In the genomic region with DNA sequence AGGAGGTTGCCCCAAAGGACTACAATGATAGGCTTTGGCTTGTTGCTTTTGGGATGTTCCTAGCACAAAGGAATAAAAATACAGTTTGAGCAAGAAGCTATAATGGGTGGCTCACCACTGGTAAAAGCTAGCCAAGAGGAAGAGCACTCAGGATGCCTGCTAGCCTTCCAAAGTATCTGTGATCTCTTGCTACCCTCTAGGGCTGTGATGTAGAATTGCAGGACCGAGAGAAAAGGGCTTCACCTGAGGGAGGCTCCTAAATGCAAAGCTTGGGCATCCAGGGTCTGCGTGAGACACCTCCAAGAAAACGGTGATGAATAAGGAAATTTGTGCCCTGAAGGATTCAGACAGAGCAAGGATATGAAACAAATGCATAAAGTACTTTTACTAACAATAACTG, we compare ENCODE assay signal across 12 cellular contexts. TPM values are rescaled to one million over a fixed set of nuclear protein-coding genes. Genes with fewer than 3 reads are reported as not detected.
DNase-seq lines count a peak whose midpoint lies in the region; ATAC-seq, FAIRE-seq and TF ChIP-seq lines count a peak whose summit lies in the region.
"Had no signal": no experiment of that assay in that cellular context is flagged by ENCODE, and none has a peak within 500 bp of the region (broad histone marks: within the 10 kb centered on the region; RNA-seq: fewer than 3 reads in every experiment).

No MANE protein-coding gene starts in this region.

- POLR2A ChIA-PET in GM12878 (lab: Charles Lee): no interaction called here

- H3K4me2 ChIP-seq in GM12878 (ENCODE audit: control insufficient read depth, insufficient read depth): no peak overlapping the region

- TF ChIP-seq CTCF in GM12878 (IDR thresholded peaks at IDR 0.05 in 2 of 3, conservative IDR thresholded peaks at IDR 0.05 in 1 of 3; ENCODE audit: control insufficient read depth in 2 of 3, extremely low read depth in 1 of 3, insufficient read depth in 1 of 3, low read depth in 3 of 3, low read length in 3 of 3) (peak; percentile 74 to 80 (median 78); a peak in 5 of 6 replicates), retinal pigment epithelial cell (conservative IDR thresholded peaks at IDR 0.05; ENCODE audit: low read depth, low read length) (peak; percentile 79)

- peak; percentile 87 for ATAC-seq in GM12878
- ATAC-seq in GM21390 (IDR thresholded peaks at IDR 0.05; ENCODE audit: unreplicated experiment): no peak

- H3K36me3 ChIP-seq in GM12878 (ENCODE audit: control insufficient read depth in 2 of 2, insufficient read depth in 2 of 2, low read length in 1 of 2): no peaks in the 10 kb centered on the region
- H3K36me3 ChIP-seq: thoracic aorta had no signal

- H3K9me3 ChIP-seq in GM12878 (replicated peaks; ENCODE audit: control insufficient read depth, insufficient read depth, low read length): peaks cover 2% of the 10 kb centered on the region; the same call in 1 of the 3 replicates
- H3K9me3 ChIP-seq: thoracic aorta had no signal

- H3K9ac ChIP-seq in GM12878 (ENCODE audit: control insufficient read depth, insufficient read depth, low read length): no peak overlapping the region

- TF ChIP-seq POLR2A in GM12878 (IDR thresholded peaks at IDR 0.05; ENCODE audit: low read depth, low read length): no peak

- H3K79me2 ChIP-seq in GM12878 (ENCODE audit: control insufficient read depth, insufficient read depth, low read length): no peaks in the 10 kb centered on the region

- SMC1A ChIA-PET in GM12878 (lab: Charles Lee; ENCODE audit: uncharacterized antibody, unreplicated experiment): interaction anchor here (0.6 to 2.8 kb wide), 24 partner anchors 9 to 577 kb away, joined by 3 to 64 read pairs (median 4); partner anchors contain the start of genes IVL and SMCP

- DNase-seq in NCI-H526 (lab: John Stamatoyannopoulos, UW) (peak; percentile 23 to 31), NCI-H526 treated with DMSO at 0.1 percent for 48 hours (lab: John Stamatoyannopoulos, UW) (no peak), HuH-7 (ENCODE audit: low spot score) (peak; percentile 10), GM12878 (ENCODE audit: low read depth, low spot score) (no peak), retinal pigment epithelial cell (ENCODE audit: low read depth) (no peak), NCI-H2227 (lab: John Stamatoyannopoulos, UW; ENCODE audit: unreplicated experiment) (no peak), NCI-H345 treated with DMSO at 0.1 percent for 48 hours (lab: John Stamatoyannopoulos, UW; ENCODE audit: unreplicated experiment) (no peak)
- DNase-seq: NCI-H774, retina had no signal

- TF ChIP-seq EP300 in GM12878 (IDR thresholded peaks at IDR 0.05; ENCODE audit: borderline replicate concordance in 1 of 2, control insufficient read depth in 1 of 2, low read depth in 2 of 2, low read length in 2 of 2): no peak

- H2AFZ ChIP-seq in GM12878 (ENCODE audit: control insufficient read depth, low read depth, low read length): no peak overlapping the region

- no peak overlapping the region for H3K27ac ChIP-seq in GM12878 (ENCODE audit: control insufficient read depth, insufficient read depth)
- H3K27ac ChIP-seq: thoracic aorta had no signal

- FAIRE-seq in GM12878 (lab: Jason Lieb, UNC): peak; percentile 78

- TF ChIP-seq RAD21 in GM12878 (IDR thresholded peaks at IDR 0.05; ENCODE audit: insufficient read depth, low read depth, low read length): peak; percentile 99

- in situ Hi-C loops in GM12878 (cut with MboI): loop anchor here (5.0 kb wide), 2 partner anchors 54 to 269 kb away; no protein-coding TSS in a partner anchor

- peaks cover 0 to 2% of the 10 kb centered on the region in 2 experiments; a peak in 1 of 4 replicates for H3K27me3 ChIP-seq in GM12878 (replicated peaks in 1 of 2; ENCODE audit: control insufficient read depth in 2 of 2, insufficient read depth in 2 of 2, low read length in 1 of 2)

- RAD21 ChIA-PET in GM12878 (lab: Charles Lee; ENCODE audit: unreplicated experiment): interaction anchor here (0.9 to 2.4 kb wide), 19 partner anchors 14 to 468 kb away, joined by 3 to 60 read pairs (median 4); partner anchors contain the start of genes IVL, LELP1 and SMCP

- no TSS peak for BruUV-seq in GM12878 (replicated peaks; lab: Mats Ljungman, UMichigan)

- CTCF ChIA-PET in GM12878 (lab: Yijun Ruan, JAX): interaction anchor here (0.9 to 4.7 kb wide), 27 partner anchors 9 to 485 kb away, joined by 3 to 106 read pairs (median 4); partner anchors contain the start of genes IVL and SMCP

- H3K4me3 ChIP-seq in GM12878 (no peak overlapping the region), retinal pigment epithelial cell (ENCODE audit: low read length) (no peak overlapping the region)
- H3K4me3 ChIP-seq: thoracic aorta had no signal

- no peaks in the 10 kb centered on the region for H4K20me1 ChIP-seq in GM12878 (ENCODE audit: control insufficient read depth, insufficient read depth)

- 0% methylated on average over 3 of the region's 3 CpGs for WGBS in GM12878 (ENCODE audit: insufficient coverage, insufficient replicate concordance, low lambda C conversion rate, missing lambda C conversion rate)

- intact Hi-C loops in GM12878 (cut with micrococcal nuclease; ENCODE audit: unreplicated experiment): loop anchor here (1.0 to 5.0 kb wide), 2 partner anchors 57 to 274 kb away; no protein-coding TSS in a partner anchor

- no peaks in the 10 kb centered on the region for H3K4me1 ChIP-seq in GM12878 (ENCODE audit: control insufficient read depth, insufficient read depth, low read length)

RNA-seq across cellular contexts. Expression of gene IVL, which starts 17.7 kb away (rescaled TPM):
- total RNA-seq in GM12878 (2013; cell fraction: nucleolus; rRNA removed): 0.17 and 0.22 TPM in 2 replicates
- total RNA-seq in GM12878 (2014; rRNA removed) (19.5 and 20.5 TPM in 2 replicates), GM12878 (2014; rRNA removed; fragmentation: Illumina TruSeq; extraction: Trizol) (10.7 and 11.4 TPM in 2 replicates), GM12878 (2021) (12.1 and 12.2 TPM in 2 replicates)
- 0.85 TPM for polyA plus RNA-seq in GM12878 (2011; ENCODE audit: low read depth)
- polyA plus RNA-seq in GM12878 (2011; rRNA removed) (1.6 and 2.1 TPM in 2 replicates), GM12878 (2014; fragmentation: Illumina TruSeq; extraction: Trizol) (8.4 and 14.8 TPM in 2 replicates), GM12878 (2014; fragmentation: Nextera tagmentation; extraction: Ambion mirVana) (1 to 10 TPM; 1.4 to 2.9 TPM), GM12878 (2014; rRNA removed) (20.3 and 22.2 TPM in 2 replicates), GM12878 (2016; fragmentation: Nextera tagmentation; extraction: Ambion mirVana) (10 to 100 TPM; 17.0 to 17.6 TPM)
- 1.7 and 2.5 TPM in 2 replicates for polyA plus RNA-seq in GM12878 (2011; cell fraction: cytosol; rRNA removed)
- polyA plus RNA-seq in GM12878 (2011; cell fraction: nucleus; rRNA removed): 0.51 and 0.76 TPM in 2 replicates
- polyA plus RNA-seq in GM12878 (2012): 1.9 and 2.8 TPM in 2 replicates
- 0.88 and 1.4 TPM in 2 replicates for polyA minus RNA-seq in GM12878 (2011; rRNA and poly(A)+ RNA removed)
- 0.52 TPM in 1 of 2 replicates, not detected in the other for polyA minus RNA-seq in GM12878 (2011; cell fraction: cytosol; rRNA and poly(A)+ RNA removed)
- polyA minus RNA-seq in GM12878 (2011; cell fraction: nucleus; rRNA and poly(A)+ RNA removed): 0.24 and 0.29 TPM in 2 replicates
- total RNA-seq: activated T-helper 2 cell treated with anti-CD3 and anti-CD28 coated beads, Interferon-gamma antibody, Interleukin-2, Interleukin-4, amounts not matched to agents 10 μg/mL and 5 μg/mL and 100 μg/mL, durations not matched to agents 14 hours and 24 hours and 36 hours had no signal

RNA-seq across cellular contexts. Expression of gene SPRR5, which starts 20.9 kb away (rescaled TPM):
- total RNA-seq in GM12878 (2013; cell fraction: nucleolus; rRNA removed): not detected in 2 replicates
- total RNA-seq in GM12878 (2014; rRNA removed): not detected in 2 replicates
- not detected in 2 replicates for total RNA-seq in GM12878 (2014; rRNA removed; fragmentation: Illumina TruSeq; extraction: Trizol)
- not detected in 2 replicates for total RNA-seq in GM12878 (2021)
- polyA plus RNA-seq in GM12878 (2011; ENCODE audit: low read depth): not detected
- not detected in 2 replicates for polyA plus RNA-seq in GM12878 (2011; rRNA removed)
- not detected in 2 replicates for polyA plus RNA-seq in GM12878 (2011; cell fraction: cytosol; rRNA removed)
- polyA plus RNA-seq in GM12878 (2011; cell fraction: nucleus; rRNA removed): not detected in 2 replicates
- not detected in 2 replicates for polyA plus RNA-seq in GM12878 (2012)
- polyA plus RNA-seq in GM12878 (2014; fragmentation: Illumina TruSeq; extraction: Trizol): not detected in 2 replicates
- not detected for polyA plus RNA-seq in GM12878 (2014; fragmentation: Nextera tagmentation; extraction: Ambion mirVana)
- polyA plus RNA-seq in GM12878 (2014; rRNA removed): not detected in 2 replicates
- polyA plus RNA-seq in GM12878 (2016; fragmentation: Nextera tagmentation; extraction: Ambion mirVana): not detected
- polyA minus RNA-seq in GM12878 (2011; rRNA and poly(A)+ RNA removed): not detected in 2 replicates
- not detected in 2 replicates for polyA minus RNA-seq in GM12878 (2011; cell fraction: cytosol; rRNA and poly(A)+ RNA removed)
- not detected in 2 replicates for polyA minus RNA-seq in GM12878 (2011; cell fraction: nucleus; rRNA and poly(A)+ RNA removed)
- total RNA-seq: activated T-helper 2 cell treated with anti-CD3 and anti-CD28 coated beads, Interferon-gamma antibody, Interleukin-2, Interleukin-4, amounts not matched to agents 10 μg/mL and 5 μg/mL and 100 μg/mL, durations not matched to agents 14 hours and 24 hours and 36 hours; thoracic aorta had no signal

RNA-seq across cellular contexts. Expression of gene SPRR4, which starts 44.4 kb away (rescaled TPM):
- not detected in 2 replicates for total RNA-seq in GM12878 (2013; cell fraction: nucleolus; rRNA removed)
- total RNA-seq in GM12878 (2014; rRNA removed) (not detected in 2 replicates), GM12878 (2014; rRNA removed; fragmentation: Illumina TruSeq; extraction: Trizol) (not detected in 2 replicates), GM12878 (2021) (not detected in 2 replicates)
- not detected for polyA plus RNA-seq in GM12878 (2011; ENCODE audit: low read depth)
- polyA plus RNA-seq in GM12878 (2011; rRNA removed) (not detected in 2 replicates), GM12878 (2014; fragmentation: Illumina TruSeq; extraction: Trizol) (not detected in 2 replicates), GM12878 (2014; fragmentation: Nextera tagmentation; extraction: Ambion mirVana) (not detected), GM12878 (2014; rRNA removed) (not detected in 2 replicates), GM12878 (2016; fragmentation: Nextera tagmentation; extraction: Ambion mirVana) (not detected)
- not detected in 2 replicates for polyA plus RNA-seq in GM12878 (2011; cell fraction: cytosol; rRNA removed)
- polyA plus RNA-seq in GM12878 (2011; cell fraction: nucleus; rRNA removed): not detected in 2 replicates
- not detected in 2 replicates for polyA plus RNA-seq in GM12878 (2012)
- polyA minus RNA-seq in GM12878 (2011; rRNA and poly(A)+ RNA removed): not detected in 2 replicates
- not detected in 2 replicates for polyA minus RNA-seq in GM12878 (2011; cell fraction: cytosol; rRNA and poly(A)+ RNA removed)
- not detected in 2 replicates for polyA minus RNA-seq in GM12878 (2011; cell fraction: nucleus; rRNA and poly(A)+ RNA removed)
- total RNA-seq: activated T-helper 2 cell treated with anti-CD3 and anti-CD28 coated beads, Interferon-gamma antibody, Interleukin-2, Interleukin-4, amounts not matched to agents 10 μg/mL and 5 μg/mL and 100 μg/mL, durations not matched to agents 14 hours and 24 hours and 36 hours; thoracic aorta had no signal

RNA-seq across cellular contexts. Expression of gene SMCP, which starts 48.0 kb away (rescaled TPM):
- total RNA-seq in GM12878 (2013; cell fraction: nucleolus; rRNA removed): not detected in 2 replicates
- total RNA-seq in GM12878 (2014; rRNA removed) (not detected in 2 replicates), GM12878 (2014; rRNA removed; fragmentation: Illumina TruSeq; extraction: Trizol) (0.46 TPM in 1 of 2 replicates, not detected in the other), GM12878 (2021) (not detected in 2 replicates)
- polyA plus RNA-seq in GM12878 (2011; ENCODE audit: low read depth): not detected
- polyA plus RNA-seq in GM12878 (2011; rRNA removed) (not detected in 2 replicates), GM12878 (2014; fragmentation: Illumina TruSeq; extraction: Trizol) (0.16 TPM in 1 of 2 replicates, not detected in the other), GM12878 (2014; fragmentation: Nextera tagmentation; extraction: Ambion mirVana) (under 1 TPM; 0.27 to 0.69 TPM), GM12878 (2014; rRNA removed) (0.11 TPM in 1 of 2 replicates, not detected in the other), GM12878 (2016; fragmentation: Nextera tagmentation; extraction: Ambion mirVana) (not detected)
- not detected in 2 replicates for polyA plus RNA-seq in GM12878 (2011; cell fraction: cytosol; rRNA removed)
- not detected in 2 replicates for polyA plus RNA-seq in GM12878 (2011; cell fraction: nucleus; rRNA removed)
- polyA plus RNA-seq in GM12878 (2012): not detected in 2 replicates
- polyA minus RNA-seq in GM12878 (2011; rRNA and poly(A)+ RNA removed): not detected in 2 replicates
- polyA minus RNA-seq in GM12878 (2011; cell fraction: cytosol; rRNA and poly(A)+ RNA removed): not detected in 2 replicates
- polyA minus RNA-seq in GM12878 (2011; cell fraction: nucleus; rRNA and poly(A)+ RNA removed): not detected in 2 replicates
- total RNA-seq: activated T-helper 2 cell treated with anti-CD3 and anti-CD28 coated beads, Interferon-gamma antibody, Interleukin-2, Interleukin-4, amounts not matched to agents 10 μg/mL and 5 μg/mL and 100 μg/mL, durations not matched to agents 14 hours and 24 hours and 36 hours; thoracic aorta had no signal

RNA-seq across cellular contexts. Expression of gene SPRR1A, which starts 57.8 kb away (rescaled TPM):
- total RNA-seq in GM12878 (2013; cell fraction: nucleolus; rRNA removed): not detected in 2 replicates
- total RNA-seq in GM12878 (2014; rRNA removed): not detected in 2 replicates
- not detected in 2 replicates for total RNA-seq in GM12878 (2014; rRNA removed; fragmentation: Illumina TruSeq; extraction: Trizol)
- total RNA-seq in GM12878 (2021): not detected in 2 replicates
- polyA plus RNA-seq in GM12878 (2011; ENCODE audit: low read depth): not detected
- polyA plus RNA-seq in GM12878 (2011; rRNA removed): not detected in 2 replicates
- polyA plus RNA-seq in GM12878 (2011; cell fraction: cytosol; rRNA removed): not detected in 2 replicates
- not detected in 2 replicates for polyA plus RNA-seq in GM12878 (2011; cell fraction: nucleus; rRNA removed)
- not detected in 2 replicates for polyA plus RNA-seq in GM12878 (2012)
- polyA plus RNA-seq in GM12878 (2014; fragmentation: Illumina TruSeq; extraction: Trizol): not detected in 2 replicates
- polyA plus RNA-seq in GM12878 (2014; fragmentation: Nextera tagmentation; extraction: Ambion mirVana): not detected
- not detected in 2 replicates for polyA plus RNA-seq in GM12878 (2014; rRNA removed)
- not detected for polyA plus RNA-seq in GM12878 (2016; fragmentation: Nextera tagmentation; extraction: Ambion mirVana)
- not detected in 2 replicates for polyA minus RNA-seq in GM12878 (2011; rRNA and poly(A)+ RNA removed)
- not detected in 2 replicates for polyA minus RNA-seq in GM12878 (2011; cell fraction: cytosol; rRNA and poly(A)+ RNA removed)
- not detected in 2 replicates for polyA minus RNA-seq in GM12878 (2011; cell fraction: nucleus; rRNA and poly(A)+ RNA removed)
- total RNA-seq: activated T-helper 2 cell treated with anti-CD3 and anti-CD28 coated beads, Interferon-gamma antibody, Interleukin-2, Interleukin-4, amounts not matched to agents 10 μg/mL and 5 μg/mL and 100 μg/mL, durations not matched to agents 14 hours and 24 hours and 36 hours; thoracic aorta had no signal

Comparison
In these comparisons a context has a peak if more than half of its experiments do, and no peak if none do; other contexts are left out.
1. DNase-seq: peak in NCI-H526 (2 of 2) and HuH-7 (single experiment); none in NCI-H526 treated with DMSO at 0.1 percent for 48 hours (single experiment), GM12878 (single experiment), retinal pigment epithelial cell (single experiment), NCI-H2227 (single experiment) and NCI-H345 treated with DMSO at 0.1 percent for 48 hours (single experiment).